7 cellular contexts compared by ENCODE assay signal in genomic region chr19:49664171-49665070, GRCh38. TPM values are rescaled to one million over a fixed set of nuclear protein-coding genes. Genes with fewer than 3 reads are reported as not detected.
DNase-seq lines count a peak whose midpoint lies in the region; ATAC-seq and TF ChIP-seq lines count a peak whose summit lies in the region.

No MANE protein-coding gene starts in this region.

- no peaks in the 10 kb centered on the region for H3K9me3 Mint-ChIP-seq in naive B cell
- H3K9me3 Mint-ChIP-seq in stimulated activated effector memory CD8-positive, alpha-beta T cell treated with anti-CD3 and anti-CD28 coated beads, Interleukin-12 subunit alpha, Interleukin-12 subunit beta, amount 100 ng/mL, for 72 hours = no peaks in the 10 kb centered on the region

- DNase-seq in KBM-7 = peak; percentile 80
- peak; percentile 84 for DNase-seq in activated T-helper 1 cell treated with Interleukin-2 at 50 U/mL for 16 hours (ENCODE audit: low read depth)
- DNase-seq in fibroblast of gingiva (ENCODE audit: low read depth) = peak; percentile 75
- peak; percentile 74 for DNase-seq in naive B cell
- peak; percentile 80 to 93 for DNase-seq in stimulated activated effector memory CD8-positive, alpha-beta T cell treated with anti-CD3 and anti-CD28 coated beads, Interleukin-12 subunit alpha, Interleukin-12 subunit beta, amount 100 ng/mL, for 72 hours (ENCODE audit: low spot score in 2 of 2)

- in situ Hi-C loops in KBM-7 (cut with MboI; ENCODE audit: low pct_unique_long_range_greater_than_20kb, low sequenced_read_pairs) = no loop called here

- H3K27me3 Mint-ChIP-seq in naive B cell = no peaks in the 10 kb centered on the region

- ATAC-seq in naive B cell (ENCODE audit: low read depth in 2 of 2) = peak; percentile 48 to 51
- peak; percentile 75 for ATAC-seq in stimulated activated effector memory CD8-positive, alpha-beta T cell treated with anti-CD3 and anti-CD28 coated beads, Interleukin-12 subunit alpha, Interleukin-12 subunit beta, amount 100 ng/mL, for 72 hours

- peaks cover 32 to 48% (median 42%) of the 10 kb centered on the region in 3 donors for H3K4me1 Mint-ChIP-seq in naive B cell
- peaks cover 53% of the 10 kb centered on the region for H3K4me1 Mint-ChIP-seq in stimulated activated effector memory CD8-positive, alpha-beta T cell treated with anti-CD3 and anti-CD28 coated beads, Interleukin-12 subunit alpha, Interleukin-12 subunit beta, amount 100 ng/mL, for 72 hours

- peak overlapping the region; percentile 93 to 99 (median 98) for H3K4me3 Mint-ChIP-seq in naive B cell
- peak overlapping the region; percentile 99 for H3K4me3 Mint-ChIP-seq in stimulated activated effector memory CD8-positive, alpha-beta T cell treated with anti-CD3 and anti-CD28 coated beads, Interleukin-12 subunit alpha, Interleukin-12 subunit beta, amount 100 ng/mL, for 72 hours

- H3K27ac Mint-ChIP-seq in naive B cell = peak overlapping the region; percentile 91 to 98 (median 96)
- peak overlapping the region; percentile 97 for H3K27ac Mint-ChIP-seq in stimulated activated effector memory CD8-positive, alpha-beta T cell treated with anti-CD3 and anti-CD28 coated beads, Interleukin-12 subunit alpha, Interleukin-12 subunit beta, amount 100 ng/mL, for 72 hours

- H3K36me3 Mint-ChIP-seq in naive B cell = peaks cover 0 to 8% of the 10 kb centered on the region in 2 donors
- H3K36me3 Mint-ChIP-seq in stimulated activated effector memory CD8-positive, alpha-beta T cell treated with anti-CD3 and anti-CD28 coated beads, Interleukin-12 subunit alpha, Interleukin-12 subunit beta, amount 100 ng/mL, for 72 hours = peaks cover 66% of the 10 kb centered on the region

- peak; percentile 59 for TF ChIP-seq POLR2A in GM15510 (IDR thresholded peaks at IDR 0.05; ENCODE audit: borderline replicate concordance, extremely low read depth, insufficient read length)

TF ChIP-seq in PFSK-1, 5 proteins besides CTCF, POLR2A, EP300 and RAD21:
- no peak for TF ChIP-seq SIN3A (IDR thresholded peaks at IDR 0.05; ENCODE audit: borderline replicate concordance, insufficient read depth, low read length)
- peak; percentile 72 for TF ChIP-seq FOXP2 (optimal IDR thresholded peaks at IDR 0.05; ENCODE audit: borderline replicate concordance, extremely low read depth, extremely low read length, insufficient read depth)
- peak; percentile 83 for TF ChIP-seq POLR2AphosphoS5 (IDR thresholded peaks at IDR 0.05; ENCODE audit: low read depth, low read length)
- 0 out of 4 replicates have a peak, but pooled peaks of 1 of the 2 experiments have one; percentile 21 for TF ChIP-seq REST (IDR thresholded peaks at IDR 0.05; ENCODE audit: insufficient read depth in 1 of 2, low read depth in 2 of 2, low read length in 2 of 2)
- peak; percentile 45; the same call in 1 of the 2 replicates for TF ChIP-seq TAF1 (IDR thresholded peaks at IDR 0.05; ENCODE audit: borderline replicate concordance, insufficient read depth, low read length)

RNA-seq across cellular contexts. Expression of gene IRF3, which starts 1.2 kb away (rescaled TPM):
- 97.1 TPM for polyA plus RNA-seq in PFSK-1 (2012; ENCODE audit: insufficient read length, low read depth)
- 10 to 100 TPM; 39.3 to 60.5 (median 52.4) TPM for polyA plus RNA-seq in naive B cell (ENCODE audit: low read depth in 6 of 6)

RNA-seq across cellular contexts. Expression of gene BCL2L12, which starts 1.3 kb away (rescaled TPM):
- polyA plus RNA-seq in PFSK-1 (2012; ENCODE audit: insufficient read length, low read depth) = 68.9 TPM
- 10 to 100 TPM in 4 of 6 donors, 1 to 10 TPM in 2; 8.0 to 12.7 (median 10.6) TPM for polyA plus RNA-seq in naive B cell (ENCODE audit: low read depth in 6 of 6)

RNA-seq across cellular contexts. Expression of gene PRMT1, which starts 12.7 kb away (rescaled TPM):
- polyA plus RNA-seq in PFSK-1 (2012; ENCODE audit: insufficient read length, low read depth) = 393 TPM
- polyA plus RNA-seq in naive B cell (ENCODE audit: low read depth in 6 of 6) = 100 to 1,000 TPM; 175 to 363 (median 192) TPM

RNA-seq across cellular contexts. Expression of gene SCAF1, which starts 22.4 kb away (rescaled TPM):
- polyA plus RNA-seq in PFSK-1 (2012; ENCODE audit: insufficient read length, low read depth) = 79.8 TPM
- 1 to 10 TPM in 3 of 6 donors, under 1 TPM in 2, not detected in 1; 0.84 to 2.9 (median 1.1) TPM for polyA plus RNA-seq in naive B cell (ENCODE audit: low read depth in 6 of 6)

RNA-seq across cellular contexts. Expression of gene RRAS, which starts 24.5 kb away (rescaled TPM):
- polyA plus RNA-seq in PFSK-1 (2012; ENCODE audit: insufficient read length, low read depth) = 67.9 TPM
- polyA plus RNA-seq in naive B cell (ENCODE audit: low read depth in 6 of 6) = 10 to 100 TPM; 16.6 to 24.9 (median 19.9) TPM

Comparison
In these comparisons a context has a peak if more than half of its experiments do, and no peak if none do; other contexts are left out.
1. Peak in every context shown above with its lines: DNase-seq and ATAC-seq.